28 cellular contexts compared by ENCODE assay signal in the genomic region with DNA sequence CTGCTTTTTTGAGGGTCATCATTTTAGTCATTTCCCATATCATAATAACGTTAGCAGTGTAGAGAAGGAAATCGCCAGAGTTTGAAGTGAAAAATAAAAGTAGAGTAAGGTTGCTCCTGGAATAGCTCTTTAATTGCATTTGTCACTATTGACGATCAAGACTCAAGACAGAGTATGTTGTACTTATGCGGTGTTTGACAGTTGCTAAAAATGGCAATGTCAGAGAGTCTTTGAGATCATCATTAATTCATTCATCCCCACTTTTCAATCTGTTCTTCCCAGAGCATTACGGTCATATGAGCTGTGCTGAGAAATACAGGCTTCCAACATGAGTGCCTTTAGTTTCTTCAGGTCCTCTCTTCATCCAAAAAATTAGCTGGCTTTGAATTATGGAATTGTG.
"Had no signal": no experiment of that assay in that cellular context is flagged by ENCODE, and none has a peak within 500 bp of the region (broad histone marks: within the 10 kb centered on the region; RNA-seq: fewer than 3 reads in every experiment).

No MANE protein-coding gene starts in this region.

- H3K4me1 ChIP-seq: pancreas, psoas muscle, right lobe of liver, sigmoid colon, suprapubic skin, testis, tibial artery, transverse colon, upper lobe of right lung, uterus had no signal

- H3K9me3 Mint-ChIP-seq: naive thymus-derived CD4-positive, alpha-beta T cell; natural killer cell; nephron; neural crest cell; stimulated activated memory B cell treated with anti-CD40 and anti-IgM and Interleukin-4, amounts not matched to agents 10 μg/mL and 1 μg/mL and 100 μg/mL, for 72 hours; stimulated activated naive CD8-positive, alpha-beta T cell treated with anti-CD3 and anti-CD28 coated beads, Interleukin-15, amount 100 ng/mL, for 72 hours; type B pancreatic cell had no signal

- DNase-seq: naive thymus-derived CD4-positive, alpha-beta T cell; natural killer cell; pancreas; psoas muscle; right cardiac atrium; right lobe of liver; sigmoid colon; small intestine; stimulated activated CD4-positive, alpha-beta T cell treated with anti-CD3 and anti-CD28 coated beads, Interleukin-1b, Interleukin-23, amount 100 ng/mL, for 48 hours; stimulated activated CD4-positive, alpha-beta T cell treated with anti-CD3 and anti-CD28 coated beads, Interleukin-4, amount 100 ng/mL, for 1 hour; stimulated activated CD4-positive, alpha-beta T cell treated with anti-CD3 and anti-CD28 coated beads, Interleukin-4, amount 100 ng/mL, for 4 hours; stimulated activated CD8-positive, alpha-beta memory T cell treated with anti-CD3 and anti-CD28 coated beads, Interleukin-4, amount 100 ng/mL, for 48 hours; stimulated activated naive CD4-positive, alpha-beta T cell; stimulated activated naive CD8-positive, alpha-beta T cell treated with anti-CD3 and anti-CD28 coated beads, Interleukin-15, amount 100 ng/mL, for 72 hours; stimulated activated naive CD8-positive, alpha-beta T cell treated with anti-CD3 and anti-CD28 coated beads, Interleukin-15, Interleukin-2, amounts not matched to agents 100 U/mL and 50 U/mL, for 24 hours; substantia nigra; testis; tibial artery; transverse colon; upper lobe of right lung; uterus had no signal

- H3K27ac ChIP-seq: neutrophil, pancreas, psoas muscle, right lobe of liver, sigmoid colon, suprapubic skin, testis, tibial artery, transverse colon, upper lobe of right lung, uterus had no signal

- H3K4me3 Mint-ChIP-seq: naive thymus-derived CD4-positive, alpha-beta T cell; natural killer cell; nephron; neural crest cell; stimulated activated memory B cell treated with anti-CD40 and anti-IgM and Interleukin-4, amounts not matched to agents 10 μg/mL and 1 μg/mL and 100 μg/mL, for 72 hours; stimulated activated naive CD8-positive, alpha-beta T cell treated with anti-CD3 and anti-CD28 coated beads, Interleukin-15, amount 100 ng/mL, for 72 hours; type B pancreatic cell had no signal

- H3K27ac Mint-ChIP-seq: naive thymus-derived CD4-positive, alpha-beta T cell; natural killer cell; nephron; progenitor cell of endocrine pancreas; stimulated activated memory B cell treated with anti-CD40 and anti-IgM and Interleukin-4, amounts not matched to agents 10 μg/mL and 1 μg/mL and 100 μg/mL, for 72 hours; stimulated activated naive CD8-positive, alpha-beta T cell treated with anti-CD3 and anti-CD28 coated beads, Interleukin-15, amount 100 ng/mL, for 72 hours; type B pancreatic cell had no signal

- H3K4me1 Mint-ChIP-seq: naive thymus-derived CD4-positive, alpha-beta T cell; natural killer cell; neural crest cell; stimulated activated memory B cell treated with anti-CD40 and anti-IgM and Interleukin-4, amounts not matched to agents 10 μg/mL and 1 μg/mL and 100 μg/mL, for 72 hours; stimulated activated naive CD8-positive, alpha-beta T cell treated with anti-CD3 and anti-CD28 coated beads, Interleukin-15, amount 100 ng/mL, for 72 hours had no signal

- H3K27me3 Mint-ChIP-seq: progenitor cell of endocrine pancreas; stimulated activated memory B cell treated with anti-CD40 and anti-IgM and Interleukin-4, amounts not matched to agents 10 μg/mL and 1 μg/mL and 100 μg/mL, for 72 hours; type B pancreatic cell had no signal

- H3K36me3 ChIP-seq: neutrophil, pancreas, right lobe of liver, suprapubic skin, tibial artery, transverse colon, upper lobe of right lung, uterus had no signal

- H3K9me3 ChIP-seq: neutrophil, pancreas, psoas muscle, right lobe of liver, sigmoid colon, suprapubic skin, testis, tibial artery, transverse colon, upper lobe of right lung, uterus had no signal

- H3K4me3 ChIP-seq: pancreas, psoas muscle, right lobe of liver, sigmoid colon, suprapubic skin, testis, tibial artery, transverse colon, upper lobe of right lung, uterus had no signal

- H3K27me3 ChIP-seq: neutrophil, pancreas, right lobe of liver, sigmoid colon, testis, tibial artery, transverse colon, upper lobe of right lung, uterus had no signal

- H3K36me3 Mint-ChIP-seq: naive thymus-derived CD4-positive, alpha-beta T cell; natural killer cell; stimulated activated memory B cell treated with anti-CD40 and anti-IgM and Interleukin-4, amounts not matched to agents 10 μg/mL and 1 μg/mL and 100 μg/mL, for 72 hours; type B pancreatic cell had no signal
